10 cellular contexts compared by ENCODE assay signal in the genomic region with DNA sequence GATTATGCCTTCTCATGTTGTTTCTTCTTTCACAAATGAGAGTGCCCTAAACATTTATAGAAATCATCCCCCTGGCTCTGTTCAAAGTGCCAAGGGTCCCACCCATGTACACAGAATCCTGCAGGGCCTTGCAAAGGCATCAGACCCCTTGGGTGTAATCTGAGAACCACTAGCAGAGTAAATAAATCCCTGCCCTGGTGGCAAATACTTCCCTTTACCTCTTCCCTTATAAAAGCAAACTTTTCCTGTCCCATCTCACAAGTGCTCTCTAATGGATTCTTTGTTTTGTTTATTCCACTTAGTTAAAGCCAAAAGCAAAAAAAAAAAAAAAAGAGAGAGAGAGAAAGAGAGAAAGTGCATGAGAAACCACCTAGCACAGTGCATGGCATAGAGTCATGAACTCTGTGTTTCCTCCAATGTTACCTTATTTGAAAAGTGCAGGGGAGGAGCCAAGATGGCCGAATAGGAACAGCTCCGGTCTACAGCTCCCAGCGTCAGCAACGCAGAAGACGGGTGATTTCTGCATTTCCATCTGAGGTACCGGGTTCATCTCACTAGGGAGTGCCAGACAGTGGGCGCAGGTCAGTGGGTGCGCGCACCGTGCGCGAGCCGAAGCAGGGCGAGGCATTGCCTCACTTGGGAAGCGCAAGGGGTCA. TPM values are rescaled to one million over a fixed set of nuclear protein-coding genes. Genes with fewer than 3 reads are reported as not detected.
DNase-seq lines count a peak whose midpoint lies in the region; ATAC-seq, FAIRE-seq and TF ChIP-seq lines count a peak whose summit lies in the region.
"Not testable (repeated sequence)": the region's sequence is repeated elsewhere in the genome, so short reads cannot be mapped to it uniquely, and the experiment has no call there.
"Had no signal": no experiment of that assay in that cellular context is flagged by ENCODE, and none has a peak within 500 bp of the region (broad histone marks: within the 10 kb centered on the region; RNA-seq: fewer than 3 reads in every experiment).

No MANE protein-coding gene starts in this region.

- TF ChIP-seq RAD21 in K562 (CRISPR knock-in tag; conservative IDR thresholded peaks at IDR 0.05 in 1 of 2, IDR thresholded peaks at IDR 0.05 in 1 of 2) = not testable (repeated sequence)

- H3K36me3 Mint-ChIP-seq in Calu3 (ENCODE audit: insufficient read depth, unreplicated experiment); progenitor cell of endocrine pancreas (ENCODE audit: insufficient read depth): not testable (repeated sequence)

- CTCF ChIA-PET in Calu3 (lab: Charles Lee); K562 (lab: Yijun Ruan, JAX; ENCODE audit: low intra/inter-chr PET ratio): not testable (repeated sequence)

- peak overlapping the region; percentile 43 for H3K4me2 ChIP-seq in K562 (ENCODE audit: insufficient read depth, low read length)

- not testable (repeated sequence) for H3K27me3 Mint-ChIP-seq in Calu3 (ENCODE audit: unreplicated experiment); progenitor cell of endocrine pancreas

- intact Hi-C loops in Calu3 (cut with micrococcal nuclease; ENCODE audit: unreplicated experiment); K562 (cut with micrococcal nuclease); left lung (cut with DNase I): not testable (repeated sequence)

- TF ChIP-seq CTCF in Calu3 (IDR thresholded peaks at IDR 0.05; ENCODE audit: unreplicated experiment); K562 (IDR thresholded peaks at IDR 0.05 in 2 of 3, conservative IDR thresholded peaks at IDR 0.05 in 1 of 3; ENCODE audit: insufficient read depth in 2 of 3, low read depth in 1 of 3, low read length in 3 of 3); left lung (IDR thresholded peaks at IDR 0.05); progenitor cell of endocrine pancreas (IDR thresholded peaks at IDR 0.05; ENCODE audit: unreplicated experiment): not testable (repeated sequence)

- not testable (repeated sequence) for H3K9me1 ChIP-seq in K562 (ENCODE audit: control insufficient read depth, insufficient read depth, low read length)

- H3K79me2 ChIP-seq in K562 (ENCODE audit: control insufficient read depth, insufficient read depth, low read length) = not testable (repeated sequence)

- ATAC-seq in K562 (peak; percentile 93), left lung (peak; percentile 64)

- not testable (repeated sequence) for H3K27ac ChIP-seq in K562 (ENCODE audit: extremely low read depth, low read depth, low read length)
- peak overlapping the region in 1 of 2 donors; percentile 13 for H3K27ac ChIP-seq in left lung

- not testable (repeated sequence) for FAIRE-seq in K562 (lab: Jason Lieb, UNC)

- H3K27me3 ChIP-seq in H7 (ENCODE audit: control insufficient read depth, insufficient read depth, low read length); NT2/D1 (ENCODE audit: insufficient read depth, insufficient read length); K562 (ENCODE audit: control insufficient read depth in 2 of 2, insufficient read depth in 2 of 2, low read length in 2 of 2); left lung: not testable (repeated sequence)

- POLR2A ChIA-PET in K562 (lab: Yijun Ruan, JAX) = interaction anchor here (1.1 kb wide), 2 partner anchors 11 to 14 kb away, joined by 3 to 4 read pairs; no protein-coding TSS in a partner anchor

- not testable (repeated sequence) for H3K4me1 Mint-ChIP-seq in Calu3 (ENCODE audit: low read depth, unreplicated experiment); progenitor cell of endocrine pancreas (ENCODE audit: low read depth)

- H3K4me3 ChIP-seq in H7 (ENCODE audit: insufficient read depth, low read depth, low read length) (peak overlapping the region; percentile 17; the same call in 1 of the 2 replicates), NT2/D1 (ENCODE audit: insufficient read length, low read depth) (peak overlapping the region; percentile 21), K562 (peak overlapping the region; percentile 13; the same call in 1 of the 2 replicates), left lung (peak overlapping the region in 1 of 2 donors; percentile 6)

- 3% methylated on average over 6 of the region's 15 CpGs for WGBS in K562 (ENCODE audit: insufficient coverage, low coverage, missing lambda C conversion rate)

- not testable (repeated sequence) for TF ChIP-seq EP300 in K562 (IDR thresholded peaks at IDR 0.05; ENCODE audit: low read length)

- H3K9me3 ChIP-seq in NT2/D1 (ENCODE audit: insufficient read depth, low read length) = peaks cover 12% of the 10 kb centered on the region; the same call in 1 of the 2 replicates
- H3K9me3 ChIP-seq in K562 (replicated peaks; ENCODE audit: control insufficient read depth, insufficient read depth, low read depth, low read length); left lung: not testable (repeated sequence)

- peak; percentile 47; the same call in 1 of the 2 replicates for TF ChIP-seq POLR2A in K562 (conservative IDR thresholded peaks at IDR 0.05)

- H3K4me1 ChIP-seq in NT2/D1 (ENCODE audit: insufficient read depth, insufficient read length); K562 (replicated peaks in 1 of 2; ENCODE audit: control insufficient read depth in 2 of 2, insufficient read depth in 2 of 2, low read length in 2 of 2); left lung: not testable (repeated sequence)

- H3K4me3 Mint-ChIP-seq in Calu3 (ENCODE audit: low read depth, unreplicated experiment); progenitor cell of endocrine pancreas (ENCODE audit: low read depth): not testable (repeated sequence)

- H3K27ac Mint-ChIP-seq in Calu3 (ENCODE audit: unreplicated experiment) = peak overlapping the region; percentile 50
- H3K27ac Mint-ChIP-seq in progenitor cell of endocrine pancreas = peak overlapping the region; percentile 46

- in situ Hi-C loops in K562 (cut with MboI) = not testable (repeated sequence)

- H2AFZ ChIP-seq in K562 (ENCODE audit: low read depth, low read length) = peak overlapping the region; percentile 80

- H3K36me3 ChIP-seq in H7 (replicated peaks; ENCODE audit: control insufficient read depth, insufficient read depth, low read length); NT2/D1 (ENCODE audit: insufficient read depth, insufficient read length, low read length); K562 (ENCODE audit: control insufficient read depth, insufficient read depth, low read length); left lung: not testable (repeated sequence)

- H3K9me3 Mint-ChIP-seq in Calu3 (ENCODE audit: low read depth, unreplicated experiment); progenitor cell of endocrine pancreas (ENCODE audit: low read depth): not testable (repeated sequence)

- not testable (repeated sequence) for H3K9ac ChIP-seq in NT2/D1 (ENCODE audit: insufficient read length, low read depth); K562 (ENCODE audit: insufficient read depth in 1 of 2, low read depth in 2 of 2, low read length in 2 of 2)

- not testable (repeated sequence) for H4K20me1 ChIP-seq in K562 (replicated peaks; ENCODE audit: control insufficient read depth, insufficient read depth, low read length)

- BruUV-seq in Calu3 (replicated peaks; lab: Mats Ljungman, UMichigan); K562 (replicated peaks; lab: Mats Ljungman, UMichigan): not testable (repeated sequence)

- not testable (repeated sequence) for DNase-seq in Calu3; H7; left lung; progenitor cell of endocrine pancreas (ENCODE audit: low spot score, unreplicated experiment)
- DNase-seq in NCI-H1417 (lab: John Stamatoyannopoulos, UW) = peak in 2 of 3 experiments; percentile 45 to 68
- DNase-seq in NCI-H345 (lab: John Stamatoyannopoulos, UW) = peak; percentile 75
- peak; percentile 11 for DNase-seq in NT2/D1 (ENCODE audit: low read depth, low spot score)
- peak in 2 of 4 experiments; percentile 12 to 41 for DNase-seq in K562 (ENCODE audit: extremely low read depth in 1 of 4, low spot score in 3 of 4)

TF ChIP-seq in K562, 482 proteins besides CTCF, POLR2A, EP300 and RAD21 (continues in another document):
- TF ChIP-seq ZNF766 (CRISPR knock-in tag; conservative IDR thresholded peaks at IDR 0.05) (0 out of 2 replicates have a peak, but pooled peaks have one; percentile 18), EP400 (IDR thresholded peaks at IDR 0.05) (0 out of 2 replicates have a peak, but pooled peaks have one; percentile 19), TAF7 (tag; IDR thresholded peaks at IDR 0.05) (peak; percentile 43; the same call in 1 of the 2 replicates), ATF1 (tag; IDR thresholded peaks at IDR 0.05) (peak; percentile 36), PHF8 (IDR thresholded peaks at IDR 0.05; ENCODE audit: borderline replicate concordance, low read length) (peak; percentile 14; the same call in 1 of the 2 replicates), EHMT2 (IDR thresholded peaks at IDR 0.05) (peak; percentile 62; the same call in 1 of the 2 replicates)
- TF ChIP-seq ATF1 (CRISPR knock-in tag; IDR thresholded peaks at IDR 0.05) = not testable (repeated sequence)

RNA-seq across cellular contexts. Expression of gene OSR1, which starts 52.9 kb away (rescaled TPM):
- total RNA-seq in Calu3 (2022) (1.3 and 1.4 TPM in 2 replicates), K562 (2014; rRNA removed) (not detected in 2 replicates), K562 (2014; rRNA removed; fragmentation: Illumina TruSeq; extraction: Trizol) (not detected in 2 replicates), K562 (2015; rRNA removed; fragmentation: Illumina TruSeq; extraction: Trizol) (not detected in 2 replicates), K562 (2021) (not detected in 2 replicates), left lung (10 to 100 TPM; 20.5 to 41.5 TPM), progenitor cell of endocrine pancreas (10.3 and 10.7 TPM in 2 replicates)
- 0.44 TPM in 1 of 2 replicates, not detected in the other for total RNA-seq in H7 (2014; rRNA removed; shearing (Covaris generic))
- total RNA-seq in K562 (2011; cell fraction: chromatin; rRNA removed; ENCODE audit: low replicate concordance) = not detected in 2 replicates
- not detected in 2 replicates for total RNA-seq in K562 (2011; cell fraction: nucleolus; rRNA removed)
- total RNA-seq in K562 (2011; cell fraction: nucleoplasm; rRNA removed) = not detected in 2 replicates
- polyA plus RNA-seq in K562 (2011; rRNA removed) (not detected in 2 replicates), K562 (2014; fragmentation: Illumina TruSeq; extraction: Trizol) (not detected in 2 replicates), K562 (2014; fragmentation: Nextera tagmentation; extraction: Ambion mirVana) (not detected), K562 (2014; rRNA removed) (not detected in 2 replicates)
- not detected in 2 replicates for polyA plus RNA-seq in K562 (2011; cell fraction: cytosol; rRNA removed)
- polyA plus RNA-seq in K562 (2011; cell fraction: nucleus; rRNA removed) = not detected in 2 replicates
- 0.03 TPM in 1 of 2 replicates, not detected in the other for polyA plus RNA-seq in K562 (2012)
- not detected in 2 replicates for polyA minus RNA-seq in K562 (2011; rRNA and poly(A)+ RNA removed)
- not detected in 2 replicates for polyA minus RNA-seq in K562 (2011; cell fraction: cytosol; rRNA and poly(A)+ RNA removed)
- not detected in 2 replicates for polyA minus RNA-seq in K562 (2011; cell fraction: nucleus; rRNA and poly(A)+ RNA removed)
- total RNA-seq: T-helper 17 cell had no signal
- polyA plus RNA-seq: CD14-positive monocyte had no signal
